Comparison of ENCODE assay signal across 11 cellular contexts in the genomic region with DNA sequence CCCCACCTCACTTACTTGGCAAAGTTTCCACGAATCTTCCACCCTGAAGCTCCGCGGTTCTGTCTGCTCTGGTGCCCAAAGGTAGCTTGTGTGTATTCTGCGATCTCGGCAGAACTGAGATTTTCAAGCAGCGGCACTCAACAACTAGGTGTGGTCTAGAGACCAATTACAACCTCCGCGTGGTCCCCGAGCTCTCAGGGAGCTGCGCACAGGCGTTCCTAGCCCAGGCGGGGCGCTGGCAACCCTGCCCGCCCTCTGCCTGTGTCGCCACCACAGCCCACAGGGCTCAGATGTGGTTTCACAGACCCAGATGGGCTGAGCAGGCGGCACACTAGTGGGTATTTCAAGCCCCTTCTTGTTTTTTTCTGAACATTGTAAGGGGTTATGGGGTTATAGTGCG. TPM values are rescaled to one million over a fixed set of nuclear protein-coding genes. Genes with fewer than 3 reads are reported as not detected.
A peak's percentile ranks its signal among the peaks of the same experiment; 100 is the strongest.
DNase-seq lines count a peak whose midpoint lies in the region; ATAC-seq and TF ChIP-seq lines count a peak whose summit lies in the region.
"Had no signal": no experiment of that assay in that cellular context is flagged by ENCODE, and none has a peak within 500 bp of the region (broad histone marks: within the 10 kb centered on the region; RNA-seq: fewer than 3 reads in every experiment).

No MANE protein-coding gene starts in this region.

- no peaks in the 10 kb centered on the region for H3K27me3 Mint-ChIP-seq in Calu3 (ENCODE audit: unreplicated experiment)
- H3K27me3 Mint-ChIP-seq in activated T-cell treated with anti-CD3 and anti-CD28 coated beads, Interleukin-2, amount 50 U/mL, for 4 hours (ENCODE audit: low read depth), result no peaks in the 10 kb centered on the region

- no peaks in the 10 kb centered on the region for H3K9me3 Mint-ChIP-seq in Calu3 (ENCODE audit: low read depth, unreplicated experiment)
- no peaks in the 10 kb centered on the region for H3K9me3 Mint-ChIP-seq in activated T-cell treated with anti-CD3 and anti-CD28 coated beads, Interleukin-2, amount 50 U/mL, for 4 hours

- no peak for TF ChIP-seq RAD21 in neural cell (conservative IDR thresholded peaks at IDR 0.05)

- no peak overlapping the region for H2AFZ ChIP-seq in neural cell (ENCODE audit: low read depth, low read length)

- no peak overlapping the region for H3K9ac ChIP-seq in neural cell (ENCODE audit: low read length)

- no peak for ATAC-seq in activated T-cell treated with anti-CD3 and anti-CD28 coated beads, Interleukin-2, amount 50 U/mL, for 4 hours
- ATAC-seq in heart right ventricle, result no peak

- DNase-seq in Calu3, result no peak
- DNase-seq in NCI-H187 (lab: John Stamatoyannopoulos, UW), result peak; percentile 30 to 32
- peak; percentile 30 for DNase-seq in activated T-cell treated with anti-CD3 and anti-CD28 coated beads, Interleukin-2, amount 50 U/mL, for 4 hours
- no peak for DNase-seq in iPS-NIHi7 (ENCODE audit: extremely low spot score)
- no peak for DNase-seq in HuH-7.5 (ENCODE audit: low spot score)
- DNase-seq in heart right ventricle, result no peak
- no peak for DNase-seq in HT-29 (ENCODE audit: low spot score)
- DNase-seq: MG63 had no signal

- no peaks in the 10 kb centered on the region for H3K36me3 ChIP-seq in neural cell (ENCODE audit: insufficient read depth, low read length)
- H3K36me3 ChIP-seq in heart right ventricle, result peaks cover 0 to 63% (median 42%) of the 10 kb centered on the region in 9 donors

- peak overlapping the region; percentile 99 for H3K4me3 Mint-ChIP-seq in Calu3 (ENCODE audit: low read depth, unreplicated experiment)
- H3K4me3 Mint-ChIP-seq in activated T-cell treated with anti-CD3 and anti-CD28 coated beads, Interleukin-2, amount 50 U/mL, for 4 hours, result peak overlapping the region; percentile 70

- peaks cover 15% of the 10 kb centered on the region for H3K4me1 Mint-ChIP-seq in Calu3 (ENCODE audit: low read depth, unreplicated experiment)
- H3K4me1 Mint-ChIP-seq in activated T-cell treated with anti-CD3 and anti-CD28 coated beads, Interleukin-2, amount 50 U/mL, for 4 hours (ENCODE audit: low read depth), result peaks cover 40% of the 10 kb centered on the region

- TF ChIP-seq CTCF in Calu3 (IDR thresholded peaks at IDR 0.05; ENCODE audit: unreplicated experiment) (no peak), neural cell (IDR thresholded peaks at IDR 0.05; ENCODE audit: poor library complexity, severe bottlenecking) (no peak), heart right ventricle (IDR thresholded peaks at IDR 0.05) (no peak)

- peaks cover 18% of the 10 kb centered on the region for H3K79me2 ChIP-seq in neural cell (replicated peaks; ENCODE audit: insufficient read depth, low read length)

- H3K4me2 ChIP-seq in neural cell (ENCODE audit: low read length), result no peak overlapping the region

- H3K36me3 Mint-ChIP-seq in Calu3 (ENCODE audit: insufficient read depth, unreplicated experiment), result peaks cover 40% of the 10 kb centered on the region
- peaks cover 21% of the 10 kb centered on the region for H3K36me3 Mint-ChIP-seq in activated T-cell treated with anti-CD3 and anti-CD28 coated beads, Interleukin-2, amount 50 U/mL, for 4 hours (ENCODE audit: insufficient read depth)

- H3K4me3 ChIP-seq in neural cell (ENCODE audit: low read length) (peak overlapping the region; percentile 83), heart right ventricle (no peak overlapping the region)

- no peak overlapping the region for H3K27ac Mint-ChIP-seq in Calu3 (ENCODE audit: unreplicated experiment)

- H4K20me1 ChIP-seq in neural cell (ENCODE audit: insufficient read depth), result no peaks in the 10 kb centered on the region

- H3F3A ChIP-seq in neural cell (ENCODE audit: insufficient read depth, low read length, poor library complexity, severe bottlenecking), result no peaks in the 10 kb centered on the region

- intact Hi-C loops in Calu3 (cut with micrococcal nuclease; ENCODE audit: unreplicated experiment), result no loop called here
- intact Hi-C loops in heart right ventricle (cut with DNase I), result no loop called here

- H3K27ac ChIP-seq in neural cell (ENCODE audit: low read length), result no peak overlapping the region
- H3K27ac ChIP-seq in heart right ventricle, result no peak overlapping the region

- WGBS in heart right ventricle, 2 donors, result 92 to 95% methylated on average over 17 of the region's 17 CpGs

- H3K9me3 ChIP-seq in neural cell (ENCODE audit: low read length) (no peaks in the 10 kb centered on the region), heart right ventricle (no peaks in the 10 kb centered on the region)
- H3K9me3 ChIP-seq: MG63 had no signal

- H3K9me2 ChIP-seq in neural cell (ENCODE audit: insufficient read depth, low read length), result no peaks in the 10 kb centered on the region

- CTCF ChIA-PET in Calu3 (lab: Charles Lee), result no interaction called here

- H3K27me3 ChIP-seq in neural cell (ENCODE audit: insufficient read depth, low read depth, low read length) (no peaks in the 10 kb centered on the region), heart right ventricle (no peaks in the 10 kb centered on the region)
- H3K27me3 ChIP-seq: MG63 had no signal

- no TSS peak for BruUV-seq in Calu3 (replicated peaks; lab: Mats Ljungman, UMichigan)

- peaks cover 10 to 35% (median 26%) of the 10 kb centered on the region in 9 donors for H3K4me1 ChIP-seq in heart right ventricle

- TF ChIP-seq EP300 in neural cell (conservative IDR thresholded peaks at IDR 0.05; ENCODE audit: poor library complexity, severe bottlenecking), result no peak

TF ChIP-seq in neural cell, 6 proteins besides CTCF, POLR2A, EP300 and RAD21 (continues in another document):
- TF ChIP-seq, protein P1, sequence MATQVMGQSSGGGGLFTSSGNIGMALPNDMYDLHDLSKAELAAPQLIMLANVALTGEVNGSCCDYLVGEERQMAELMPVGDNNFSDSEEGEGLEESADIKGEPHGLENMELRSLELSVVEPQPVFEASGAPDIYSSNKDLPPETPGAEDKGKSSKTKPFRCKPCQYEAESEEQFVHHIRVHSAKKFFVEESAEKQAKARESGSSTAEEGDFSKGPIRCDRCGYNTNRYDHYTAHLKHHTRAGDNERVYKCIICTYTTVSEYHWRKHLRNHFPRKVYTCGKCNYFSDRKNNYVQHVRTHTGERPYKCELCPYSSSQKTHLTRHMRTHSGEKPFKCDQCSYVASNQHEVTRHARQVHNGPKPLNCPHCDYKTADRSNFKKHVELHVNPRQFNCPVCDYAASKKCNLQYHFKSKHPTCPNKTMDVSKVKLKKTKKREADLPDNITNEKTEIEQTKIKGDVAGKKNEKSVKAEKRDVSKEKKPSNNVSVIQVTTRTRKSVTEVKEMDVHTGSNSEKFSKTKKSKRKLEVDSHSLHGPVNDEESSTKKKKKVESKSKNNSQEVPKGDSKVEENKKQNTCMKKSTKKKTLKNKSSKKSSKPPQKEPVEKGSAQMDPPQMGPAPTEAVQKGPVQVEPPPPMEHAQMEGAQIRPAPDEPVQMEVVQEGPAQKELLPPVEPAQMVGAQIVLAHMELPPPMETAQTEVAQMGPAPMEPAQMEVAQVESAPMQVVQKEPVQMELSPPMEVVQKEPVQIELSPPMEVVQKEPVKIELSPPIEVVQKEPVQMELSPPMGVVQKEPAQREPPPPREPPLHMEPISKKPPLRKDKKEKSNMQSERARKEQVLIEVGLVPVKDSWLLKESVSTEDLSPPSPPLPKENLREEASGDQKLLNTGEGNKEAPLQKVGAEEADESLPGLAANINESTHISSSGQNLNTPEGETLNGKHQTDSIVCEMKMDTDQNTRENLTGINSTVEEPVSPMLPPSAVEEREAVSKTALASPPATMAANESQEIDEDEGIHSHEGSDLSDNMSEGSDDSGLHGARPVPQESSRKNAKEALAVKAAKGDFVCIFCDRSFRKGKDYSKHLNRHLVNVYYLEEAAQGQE (IDR thresholded peaks at IDR 0.05; ENCODE audit: borderline replicate concordance), result no peak
- TF ChIP-seq MXI1 (conservative IDR thresholded peaks at IDR 0.05; ENCODE audit: poor library complexity, severe bottlenecking) (no peak), TAF1 (IDR thresholded peaks at IDR 0.05; ENCODE audit: low read depth) (no peak), POLR2AphosphoS5 (IDR thresholded peaks at IDR 0.05) (no peak), SMC3 (conservative IDR thresholded peaks at IDR 0.05; ENCODE audit: poor library complexity) (no peak)

RNA-seq across cellular contexts. Expression of a gene that starts 1.5 kb away (rescaled TPM):
- total RNA-seq in Calu3 (2022), result 68.7 and 71.9 TPM in 2 replicates
- total RNA-seq in activated T-cell treated with anti-CD3 and anti-CD28 coated beads, Interleukin-2, amount 50 U/mL, for 4 hours, result 10 to 100 TPM; 66.4 to 75.3 (median 72.5) TPM
- polyA plus RNA-seq in neural cell, result 157 and 171 TPM in 2 replicates
- 100 and 113 TPM in 2 replicates for polyA minus RNA-seq in neural cell
- 10 to 100 TPM; 25.7 to 35.2 (median 32.8) TPM for total RNA-seq in heart right ventricle
- polyA plus RNA-seq in heart right ventricle, result 10 to 100 TPM; 18.1 to 68.6 TPM
- total RNA-seq in HT-29 (2014; rRNA removed; shearing (Covaris generic)), result 47.0 TPM in 2 replicates

RNA-seq across cellular contexts. Expression of a gene that starts 23.8 kb away (rescaled TPM):
- total RNA-seq in Calu3 (2022) (0.47 and 1.1 TPM in 2 replicates), heart right ventricle (not detected)
- under 1 TPM; 0.16 to 0.43 (median 0.19) TPM for total RNA-seq in activated T-cell treated with anti-CD3 and anti-CD28 coated beads, Interleukin-2, amount 50 U/mL, for 4 hours
- polyA plus RNA-seq in neural cell (1.8 and 2.6 TPM in 2 replicates), heart right ventricle (under 1 TPM; 0.29 to 0.70 TPM)
- polyA minus RNA-seq in neural cell, result 1.2 and 5.4 TPM in 2 replicates
- 1.4 and 2.1 TPM in 2 replicates for total RNA-seq in HT-29 (2014; rRNA removed; shearing (Covaris generic))

RNA-seq across cellular contexts. Expression of a gene that starts 39.0 kb away (rescaled TPM):
- total RNA-seq in Calu3 (2022) (18.9 and 22.9 TPM in 2 replicates), heart right ventricle (10 to 100 TPM in 9 of 10 donors, 1 to 10 TPM in 1; 9.5 to 17.3 (median 13.0) TPM)
- 10 to 100 TPM; 31.4 to 35.6 (median 32.3) TPM for total RNA-seq in activated T-cell treated with anti-CD3 and anti-CD28 coated beads, Interleukin-2, amount 50 U/mL, for 4 hours
- polyA plus RNA-seq in neural cell (39.0 and 40.9 TPM in 2 replicates), heart right ventricle (1 to 10 TPM; 4.5 to 7.3 TPM)
- 38.7 and 49.7 TPM in 2 replicates for polyA minus RNA-seq in neural cell
- 13.6 and 18.4 TPM in 2 replicates for total RNA-seq in HT-29 (2014; rRNA removed; shearing (Covaris generic))

RNA-seq across cellular contexts. Expression of a gene that starts 44.4 kb away (rescaled TPM):
- not detected in 2 replicates for total RNA-seq in Calu3 (2022)
- under 1 TPM in 1 of 3 donors, not detected in 2; 0.28 TPM for total RNA-seq in activated T-cell treated with anti-CD3 and anti-CD28 coated beads, Interleukin-2, amount 50 U/mL, for 4 hours
- 2.2 and 4.8 TPM in 2 replicates for polyA plus RNA-seq in neural cell
- polyA minus RNA-seq in neural cell, result 0.49 and 0.81 TPM in 2 replicates
- total RNA-seq in heart right ventricle, result 1 to 10 TPM in 3 of 10 donors, under 1 TPM in 5, not detected in 2; 0.23 to 1.6 (median 0.74) TPM
- under 1 TPM; 0.07 to 0.73 TPM for polyA plus RNA-seq in heart right ventricle
- not detected in 2 replicates for total RNA-seq in HT-29 (2014; rRNA removed; shearing (Covaris generic))
- total RNA-seq: SK-MEL-5 had no signal

RNA-seq across cellular contexts. Expression of a gene that starts 53.3 kb away (rescaled TPM):
- total RNA-seq in Calu3 (2022) (not detected in 2 replicates), heart right ventricle (not detected)
- 10 to 100 TPM in 1 of 3 donors, 1 to 10 TPM in 2; 3.1 to 31.4 (median 5.3) TPM for total RNA-seq in activated T-cell treated with anti-CD3 and anti-CD28 coated beads, Interleukin-2, amount 50 U/mL, for 4 hours
- polyA plus RNA-seq in neural cell (not detected in 2 replicates), heart right ventricle (not detected)
- polyA minus RNA-seq in neural cell, result not detected in 2 replicates
- total RNA-seq in HT-29 (2014; rRNA removed; shearing (Covaris generic)), result not detected in 2 replicates
- total RNA-seq: lung microvascular endothelial cell, SK-MEL-5 had no signal

Comparison
In these comparisons a context has a peak if more than half of its experiments do, and no peak if none do; other contexts are left out.
1. DNase-seq: peak in NCI-H187 (2 of 2) and activated T-cell treated with anti-CD3 and anti-CD28 coated beads, Interleukin-2, amount 50 U/mL, for 4 hours (single experiment); none in Calu3 (single experiment), iPS-NIHi7 (single experiment), HuH-7.5 (single experiment), heart right ventricle (0 of 2) and HT-29 (single experiment).